8 cellular contexts compared by ENCODE assay signal in genomic region chr22:40857309-40857851, GRCh38. TPM values are rescaled to one million over a fixed set of nuclear protein-coding genes. Genes with fewer than 3 reads are reported as not detected.
DNase-seq lines count a peak whose midpoint lies in the region; ATAC-seq and TF ChIP-seq lines count a peak whose summit lies in the region.

No MANE protein-coding gene starts in this region.

- no peak for TF ChIP-seq EP300 in esophagus muscularis mucosa (IDR thresholded peaks at IDR 0.05)

- peak overlapping the region; percentile 93 for H3K4me3 ChIP-seq in GM08714 (ENCODE audit: low read length)
- H3K4me3 ChIP-seq in RWPE2 (ENCODE audit: severe bottlenecking) = peak overlapping the region; percentile 63
- H3K4me3 ChIP-seq in esophagus muscularis mucosa = peak overlapping the region; percentile 61 to 94 (median 92)

- H3K36me3 ChIP-seq in RWPE2 (ENCODE audit: low read depth) = peaks cover 33% of the 10 kb centered on the region
- H3K36me3 ChIP-seq in esophagus muscularis mucosa = peaks cover 0 to 19% (median 5%) of the 10 kb centered on the region in 4 donors

- peak overlapping the region; percentile 78 for H3K27ac ChIP-seq in RWPE2 (ENCODE audit: poor library complexity, severe bottlenecking)
- H3K27ac ChIP-seq in esophagus muscularis mucosa (replicated peaks in 1 of 4) = peak overlapping the region; percentile 89 to 99 (median 97)

- TF ChIP-seq POLR2A in esophagus muscularis mucosa (IDR thresholded peaks at IDR 0.05; ENCODE audit: low read depth) = no peak

- peaks cover 18% of the 10 kb centered on the region for H3K4me1 ChIP-seq in RWPE2 (ENCODE audit: insufficient read depth, poor library complexity, severe bottlenecking)
- H3K4me1 ChIP-seq in esophagus muscularis mucosa = peaks cover 41 to 53% (median 47%) of the 10 kb centered on the region in 4 donors

- H3K27me3 ChIP-seq in RWPE2 (ENCODE audit: insufficient read depth, poor library complexity, severe bottlenecking) (no peaks in the 10 kb centered on the region), esophagus muscularis mucosa (no peaks in the 10 kb centered on the region)

- no peak for TF ChIP-seq CTCF in RWPE2 (IDR thresholded peaks at IDR 0.05; ENCODE audit: poor library complexity, severe bottlenecking)
- no peak for TF ChIP-seq CTCF in esophagus muscularis mucosa (IDR thresholded peaks at IDR 0.05)

- ATAC-seq in RWPE2 (ENCODE audit: low read depth) (no peak; the same call in 2 of the 3 replicates), GM19455 (IDR thresholded peaks at IDR 0.05; ENCODE audit: unreplicated experiment) (no peak)

- intact Hi-C loops in esophagus muscularis mucosa (cut with DNase I) = loop anchor here (5.0 kb wide), 2 partner anchors 40 to 580 kb away; partner anchors contain the start of gene SLC25A17

- no peaks in the 10 kb centered on the region for H3K9me3 ChIP-seq in RWPE2 (ENCODE audit: severe bottlenecking)
- H3K9me3 ChIP-seq in esophagus muscularis mucosa = no peaks in the 10 kb centered on the region

- 9% methylated on average over 17 of the region's 18 CpGs for WGBS in esophagus muscularis mucosa

- DNase-seq in RWPE2 (ENCODE audit: low spot score) (no peak), esophagus muscularis mucosa (ENCODE audit: extremely low spot score) (no peak), pons (ENCODE audit: low spot score) (peak; percentile 36), NCI-H345 treated with DMSO at 0.1 percent for 48 hours (lab: John Stamatoyannopoulos, UW; ENCODE audit: unreplicated experiment) (no peak), NK-92 (lab: John Stamatoyannopoulos, UW; ENCODE audit: unreplicated experiment) (no peak)
- no peak for DNase-seq in stimulated activated CD4-positive, alpha-beta T cell treated with anti-CD3 and anti-CD28 coated beads, Interleukin-2, amount 100 ng/mL, for 48 hours

RNA-seq across cellular contexts. Expression of gene XPNPEP3, which starts 0.4 kb away (rescaled TPM):
- total RNA-seq in esophagus muscularis mucosa = 10 to 100 TPM in 2 of 4 donors, 1 to 10 TPM in 2; 7.6 to 15.8 (median 10.2) TPM

RNA-seq across cellular contexts. Expression of gene ST13, which starts 0.9 kb away (rescaled TPM):
- 100 to 1,000 TPM; 169 to 193 (median 189) TPM for total RNA-seq in esophagus muscularis mucosa

RNA-seq across cellular contexts. Expression of gene DNAJB7, which starts 4.5 kb away (rescaled TPM):
- total RNA-seq in esophagus muscularis mucosa = not detected

RNA-seq across cellular contexts. Expression of gene SLC25A17, which starts 38.2 kb away (rescaled TPM):
- total RNA-seq in esophagus muscularis mucosa = 1 to 10 TPM; 5.8 to 9.6 (median 8.4) TPM
